ENCODE assay signal across 37 cellular contexts in genomic region chr1:248366609-248367008, GRCh38. TPM values are rescaled to one million over a fixed set of nuclear protein-coding genes. Genes with fewer than 3 reads are reported as not detected.
"Had no signal": no experiment of that assay in that cellular context is flagged by ENCODE, and none has a peak within 500 bp of the region (broad histone marks: within the 10 kb centered on the region; RNA-seq: fewer than 3 reads in every experiment).

No MANE protein-coding gene starts in this region.

- H3K4me3 ChIP-seq: ascending aorta, cardiac muscle cell had no signal

- H3K4me1 Mint-ChIP-seq: activated B cell treated with CpG ODN at 0.5 μM for 24 hours; activated CD4-positive, alpha-beta memory T cell treated with anti-CD3 and anti-CD28 coated beads, Interleukin-2, amount 10 ng/mL, durations not matched to agents 7 days and 5 days; activated CD4-positive, alpha-beta T cell treated with anti-CD3 and anti-CD28 coated beads, Interleukin-2, amount 10 ng/mL, durations not matched to agents 24 days and 14 days; activated CD8-positive, alpha-beta memory T cell treated with anti-CD3 and anti-CD28 coated beads, Interleukin-2, amount 10 ng/mL, durations not matched to agents 7 days and 5 days; activated naive CD4-positive, alpha-beta T cell treated with anti-CD3 and anti-CD28 coated beads, Interleukin-2, amount 10 ng/mL, durations not matched to agents 7 days and 5 days; activated naive CD8-positive, alpha-beta T cell treated with anti-CD3 and anti-CD28 coated beads, Interleukin-2, amount 10 ng/mL, durations not matched to agents 7 days and 5 days; activated naive CD8-positive, alpha-beta T cell treated with anti-CD3 and anti-CD28 coated beads, Interleukin-2, amount 50 U/mL, for 24 hours; brain had no signal

- H3K4me1 ChIP-seq: ascending aorta had no signal

- DNase-seq: activated B cell treated with CpG ODN at 0.5 μM for 24 hours; activated CD4-positive, alpha-beta memory T cell treated with anti-CD3 and anti-CD28 coated beads, Interleukin-2, amount 10 ng/mL, durations not matched to agents 7 days and 5 days; activated CD4-positive, alpha-beta T cell treated with anti-CD3 and anti-CD28 coated beads for 4 hours; activated CD4-positive, alpha-beta T cell treated with anti-CD3 and anti-CD28 coated beads, Interleukin-2, amount 10 ng/mL, durations not matched to agents 24 days and 14 days; activated CD4-positive, alpha-beta T cell treated with anti-CD3 and anti-CD28 coated beads, Interleukin-2, amount 50 U/mL, for 1 hour; activated CD4-positive, alpha-beta T cell treated with anti-CD3 and anti-CD28 coated beads, Interleukin-2, amount 50 U/mL, for 4 hours; activated CD4-positive, CD25-positive, alpha-beta regulatory T cell treated with anti-CD3 and anti-CD28 coated beads, Interleukin-2, amount 50 U/mL, for 72 hours; activated CD8-positive, alpha-beta memory T cell treated with anti-CD3 and anti-CD28 coated beads for 24 hours; activated CD8-positive, alpha-beta memory T cell treated with anti-CD3 and anti-CD28 coated beads, Interleukin-2, amount 10 ng/mL, durations not matched to agents 7 days and 5 days; activated CD8-positive, alpha-beta memory T cell treated with anti-CD3 and anti-CD28 coated beads, Interleukin-2, amount 50 U/mL, for 48 hours; activated CD8-positive, alpha-beta T cell treated with anti-CD3 and anti-CD28 coated beads, Interleukin-2, amount 10 ng/mL, durations not matched to agents 7 days and 5 days; activated effector memory CD4-positive, alpha-beta T cell treated with Interleukin-2 at 50 U/mL for 16 hours; activated gamma-delta T cell; activated naive CD4-positive, alpha-beta T cell treated with anti-CD3 and anti-CD28 coated beads, Interleukin-2, amount 10 ng/mL, durations not matched to agents 7 days and 5 days; activated naive CD4-positive, alpha-beta T cell treated with Interleukin-2 at 50 U/mL for 16 hours; activated naive CD8-positive, alpha-beta T cell treated with anti-CD3 and anti-CD28 coated beads, Interleukin-2, amount 10 ng/mL, durations not matched to agents 7 days and 5 days; activated naive CD8-positive, alpha-beta T cell treated with anti-CD3 and anti-CD28 coated beads, Interleukin-2, amount 50 U/mL, for 24 hours; activated T-cell treated with anti-CD3 and anti-CD28 coated beads, Interleukin-2, amount 50 U/mL, for 24 hours; activated T-cell treated with anti-CD3 and anti-CD28 coated beads, Interleukin-2, amount 50 U/mL, for 48 hours; amygdala; anterior cingulate cortex; caudate nucleus; T-helper 2 cell; T-helper 9 cell had no signal

- H3K36me3 ChIP-seq: ascending aorta, cardiac muscle cell had no signal

- H3K9me3 Mint-ChIP-seq: activated CD4-positive, alpha-beta memory T cell treated with anti-CD3 and anti-CD28 coated beads, Interleukin-2, amount 10 ng/mL, durations not matched to agents 7 days and 5 days; activated CD4-positive, alpha-beta T cell treated with anti-CD3 and anti-CD28 coated beads, Interleukin-2, amount 10 ng/mL, durations not matched to agents 24 days and 14 days; activated naive CD4-positive, alpha-beta T cell treated with anti-CD3 and anti-CD28 coated beads, Interleukin-2, amount 10 ng/mL, durations not matched to agents 7 days and 5 days; activated naive CD8-positive, alpha-beta T cell treated with anti-CD3 and anti-CD28 coated beads, Interleukin-2, amount 10 ng/mL, durations not matched to agents 7 days and 5 days; activated naive CD8-positive, alpha-beta T cell treated with anti-CD3 and anti-CD28 coated beads, Interleukin-2, amount 50 U/mL, for 24 hours; activated T-cell treated with anti-CD3 and anti-CD28 coated beads, Interleukin-2, amount 50 U/mL, for 24 hours; activated T-helper 2 cell treated with anti-CD3 and anti-CD28 coated beads, Interferon-gamma antibody, Interleukin-2, Interleukin-4, amounts not matched to agents 10 μg/mL and 5 μg/mL and 100 μg/mL, durations not matched to agents 14 hours and 24 hours and 36 hours; T-helper 1 cell treated with Interleukin-12 subunit alpha and Interleukin-12 subunit beta and Interleukin-4 antibody, amounts not matched to agents 30 μg/mL and 1 μg/mL, for 36 hours; T-helper 2 cell treated with Interferon-gamma antibody and Interleukin-4, amounts not matched to agents 5 μg/mL and 100 μg/mL, for 36 hours had no signal

- H3K27ac ChIP-seq: ascending aorta, cardiac muscle cell, VCaP had no signal

- H3K27me3 Mint-ChIP-seq: activated CD4-positive, alpha-beta memory T cell treated with anti-CD3 and anti-CD28 coated beads, Interleukin-2, amount 10 ng/mL, durations not matched to agents 7 days and 5 days; activated CD4-positive, alpha-beta T cell treated with anti-CD3 and anti-CD28 coated beads, Interleukin-2, amount 10 ng/mL, durations not matched to agents 24 days and 14 days; activated CD8-positive, alpha-beta memory T cell treated with anti-CD3 and anti-CD28 coated beads, Interleukin-2, amount 10 ng/mL, durations not matched to agents 7 days and 5 days; activated naive CD4-positive, alpha-beta T cell treated with anti-CD3 and anti-CD28 coated beads, Interleukin-2, amount 10 ng/mL, durations not matched to agents 7 days and 5 days; activated naive CD8-positive, alpha-beta T cell treated with anti-CD3 and anti-CD28 coated beads, Interleukin-2, amount 10 ng/mL, durations not matched to agents 7 days and 5 days; brain had no signal

- H3K27ac Mint-ChIP-seq: activated B cell treated with CpG ODN at 0.5 μM for 24 hours; activated CD4-positive, alpha-beta memory T cell treated with anti-CD3 and anti-CD28 coated beads, Interleukin-2, amount 10 ng/mL, durations not matched to agents 7 days and 5 days; activated CD4-positive, alpha-beta T cell treated with anti-CD3 and anti-CD28 coated beads, Interleukin-2, amount 10 ng/mL, durations not matched to agents 24 days and 14 days; activated CD8-positive, alpha-beta memory T cell treated with anti-CD3 and anti-CD28 coated beads, Interleukin-2, amount 10 ng/mL, durations not matched to agents 7 days and 5 days; activated CD8-positive, alpha-beta T cell treated with anti-CD3 and anti-CD28 coated beads, Interleukin-2, amount 10 ng/mL, durations not matched to agents 7 days and 5 days; activated naive CD4-positive, alpha-beta T cell treated with anti-CD3 and anti-CD28 coated beads, Interleukin-2, amount 10 ng/mL, durations not matched to agents 7 days and 5 days; activated naive CD4-positive, alpha-beta T cell treated with anti-CD3 and anti-CD28 coated beads, Interleukin-2, amount 50 U/mL, for 24 hours; activated naive CD8-positive, alpha-beta T cell; activated naive CD8-positive, alpha-beta T cell treated with anti-CD3 and anti-CD28 coated beads, Interleukin-2, amount 10 ng/mL, durations not matched to agents 7 days and 5 days; activated naive CD8-positive, alpha-beta T cell treated with anti-CD3 and anti-CD28 coated beads, Interleukin-2, amount 50 U/mL, for 24 hours; activated T-cell treated with anti-CD3 and anti-CD28 coated beads, Interleukin-2, amount 50 U/mL, for 24 hours; activated T-helper 2 cell treated with anti-CD3 and anti-CD28 coated beads, Interferon-gamma antibody, Interleukin-2, Interleukin-4, amounts not matched to agents 10 μg/mL and 5 μg/mL and 100 μg/mL, durations not matched to agents 14 hours and 24 hours and 36 hours; brain; T-helper 1 cell treated with Interleukin-12 subunit alpha and Interleukin-12 subunit beta and Interleukin-4 antibody, amounts not matched to agents 30 μg/mL and 1 μg/mL, for 36 hours; T-helper 2 cell treated with Interferon-gamma antibody and Interleukin-4, amounts not matched to agents 5 μg/mL and 100 μg/mL, for 36 hours had no signal

- H3K4me3 Mint-ChIP-seq: activated B cell treated with CpG ODN at 0.5 μM for 24 hours; activated CD4-positive, alpha-beta memory T cell treated with anti-CD3 and anti-CD28 coated beads, Interleukin-2, amount 10 ng/mL, durations not matched to agents 7 days and 5 days; activated CD4-positive, alpha-beta T cell treated with anti-CD3 and anti-CD28 coated beads, Interleukin-2, amount 10 ng/mL, durations not matched to agents 24 days and 14 days; activated CD8-positive, alpha-beta memory T cell treated with anti-CD3 and anti-CD28 coated beads, Interleukin-2, amount 10 ng/mL, durations not matched to agents 7 days and 5 days; activated CD8-positive, alpha-beta T cell treated with anti-CD3 and anti-CD28 coated beads, Interleukin-2, amount 10 ng/mL, durations not matched to agents 7 days and 5 days; activated naive CD4-positive, alpha-beta T cell treated with anti-CD3 and anti-CD28 coated beads, Interleukin-2, amount 10 ng/mL, durations not matched to agents 7 days and 5 days; activated naive CD4-positive, alpha-beta T cell treated with anti-CD3 and anti-CD28 coated beads, Interleukin-2, amount 50 U/mL, for 24 hours; activated naive CD8-positive, alpha-beta T cell; activated naive CD8-positive, alpha-beta T cell treated with anti-CD3 and anti-CD28 coated beads, Interleukin-2, amount 10 ng/mL, durations not matched to agents 7 days and 5 days; activated naive CD8-positive, alpha-beta T cell treated with anti-CD3 and anti-CD28 coated beads, Interleukin-2, amount 50 U/mL, for 24 hours; activated T-cell treated with anti-CD3 and anti-CD28 coated beads, Interleukin-2, amount 50 U/mL, for 24 hours; brain; T-helper 1 cell treated with Interleukin-12 subunit alpha and Interleukin-12 subunit beta and Interleukin-4 antibody, amounts not matched to agents 30 μg/mL and 1 μg/mL, for 36 hours; T-helper 2 cell treated with Interferon-gamma antibody and Interleukin-4, amounts not matched to agents 5 μg/mL and 100 μg/mL, for 36 hours had no signal

- H3K36me3 Mint-ChIP-seq: activated CD8-positive, alpha-beta memory T cell treated with anti-CD3 and anti-CD28 coated beads, Interleukin-2, amount 10 ng/mL, durations not matched to agents 7 days and 5 days; activated naive CD4-positive, alpha-beta T cell treated with anti-CD3 and anti-CD28 coated beads, Interleukin-2, amount 10 ng/mL, durations not matched to agents 7 days and 5 days; activated naive CD4-positive, alpha-beta T cell treated with anti-CD3 and anti-CD28 coated beads, Interleukin-2, amount 50 U/mL, for 24 hours; activated naive CD8-positive, alpha-beta T cell; activated naive CD8-positive, alpha-beta T cell treated with anti-CD3 and anti-CD28 coated beads, Interleukin-2, amount 10 ng/mL, durations not matched to agents 7 days and 5 days; brain had no signal

- H3K27me3 ChIP-seq: ascending aorta, cardiac muscle cell had no signal

- ATAC-seq: activated CD8-positive, alpha-beta memory T cell treated with anti-CD3 and anti-CD28 coated beads, Interleukin-2, amount 10 ng/mL, durations not matched to agents 7 days and 5 days; activated CD8-positive, alpha-beta T cell treated with anti-CD3 and anti-CD28 coated beads, Interleukin-2, amount 10 ng/mL, durations not matched to agents 7 days and 5 days; activated naive CD8-positive, alpha-beta T cell treated with anti-CD3 and anti-CD28 coated beads, Interleukin-2, amount 50 U/mL, for 24 hours had no signal

- FAIRE-seq: bronchial epithelial cell, colon had no signal

RNA-seq across cellular contexts. Expression of gene OR2T4, which starts 5.1 kb away (rescaled TPM):
- total RNA-seq: activated B cell treated with CpG ODN at 0.5 μM for 24 hours; activated CD4-positive, alpha-beta memory T cell treated with anti-CD3 and anti-CD28 coated beads, Interleukin-2, amount 10 ng/mL, durations not matched to agents 7 days and 5 days; activated CD4-positive, alpha-beta T cell treated with anti-CD3 and anti-CD28 coated beads, Interleukin-2, amount 10 ng/mL, durations not matched to agents 24 days and 14 days; activated CD8-positive, alpha-beta memory T cell treated with anti-CD3 and anti-CD28 coated beads, Interleukin-2, amount 10 ng/mL, durations not matched to agents 7 days and 5 days; activated CD8-positive, alpha-beta T cell treated with anti-CD3 and anti-CD28 coated beads, Interleukin-2, amount 10 ng/mL, durations not matched to agents 7 days and 5 days; activated naive CD8-positive, alpha-beta T cell treated with anti-CD3 and anti-CD28 coated beads, Interleukin-2, amount 10 ng/mL, durations not matched to agents 7 days and 5 days; activated T-helper 2 cell treated with anti-CD3 and anti-CD28 coated beads, Interferon-gamma antibody, Interleukin-2, Interleukin-4, amounts not matched to agents 10 μg/mL and 5 μg/mL and 100 μg/mL, durations not matched to agents 14 hours and 24 hours and 36 hours; ascending aorta; bronchial epithelial cell; cardiac muscle cell; cerebellum had no signal
- polyA plus RNA-seq: adipose tissue, cardiac muscle cell had no signal

RNA-seq across cellular contexts. Expression of gene OR2T6, which starts 8.9 kb away (rescaled TPM):
- total RNA-seq: activated B cell treated with CpG ODN at 0.5 μM for 24 hours; activated CD4-positive, alpha-beta memory T cell treated with anti-CD3 and anti-CD28 coated beads, Interleukin-2, amount 10 ng/mL, durations not matched to agents 7 days and 5 days; activated CD4-positive, alpha-beta T cell treated with anti-CD3 and anti-CD28 coated beads, Interleukin-2, amount 10 ng/mL, durations not matched to agents 24 days and 14 days; activated CD8-positive, alpha-beta memory T cell treated with anti-CD3 and anti-CD28 coated beads, Interleukin-2, amount 10 ng/mL, durations not matched to agents 7 days and 5 days; activated CD8-positive, alpha-beta T cell treated with anti-CD3 and anti-CD28 coated beads, Interleukin-2, amount 10 ng/mL, durations not matched to agents 7 days and 5 days; activated naive CD8-positive, alpha-beta T cell treated with anti-CD3 and anti-CD28 coated beads, Interleukin-2, amount 10 ng/mL, durations not matched to agents 7 days and 5 days; activated T-helper 2 cell treated with anti-CD3 and anti-CD28 coated beads, Interferon-gamma antibody, Interleukin-2, Interleukin-4, amounts not matched to agents 10 μg/mL and 5 μg/mL and 100 μg/mL, durations not matched to agents 14 hours and 24 hours and 36 hours; ascending aorta; bronchial epithelial cell; cardiac muscle cell had no signal
- polyA plus RNA-seq: adipose tissue, cardiac muscle cell had no signal

RNA-seq across cellular contexts. Expression of gene OR14C36, which starts 18.0 kb away (rescaled TPM):
- total RNA-seq: activated B cell treated with CpG ODN at 0.5 μM for 24 hours; activated CD4-positive, alpha-beta memory T cell treated with anti-CD3 and anti-CD28 coated beads, Interleukin-2, amount 10 ng/mL, durations not matched to agents 7 days and 5 days; activated CD4-positive, alpha-beta T cell treated with anti-CD3 and anti-CD28 coated beads, Interleukin-2, amount 10 ng/mL, durations not matched to agents 24 days and 14 days; activated CD8-positive, alpha-beta memory T cell treated with anti-CD3 and anti-CD28 coated beads, Interleukin-2, amount 10 ng/mL, durations not matched to agents 7 days and 5 days; activated CD8-positive, alpha-beta T cell treated with anti-CD3 and anti-CD28 coated beads, Interleukin-2, amount 10 ng/mL, durations not matched to agents 7 days and 5 days; activated naive CD8-positive, alpha-beta T cell treated with anti-CD3 and anti-CD28 coated beads, Interleukin-2, amount 10 ng/mL, durations not matched to agents 7 days and 5 days; activated T-helper 2 cell treated with anti-CD3 and anti-CD28 coated beads, Interferon-gamma antibody, Interleukin-2, Interleukin-4, amounts not matched to agents 10 μg/mL and 5 μg/mL and 100 μg/mL, durations not matched to agents 14 hours and 24 hours and 36 hours; ascending aorta; bronchial epithelial cell; cardiac muscle cell; cerebellum had no signal
- polyA plus RNA-seq: adipose tissue, cardiac muscle cell had no signal

RNA-seq across cellular contexts. Expression of gene OR2T1, which starts 36.2 kb away (rescaled TPM):
- total RNA-seq: activated B cell treated with CpG ODN at 0.5 μM for 24 hours; activated CD4-positive, alpha-beta memory T cell treated with anti-CD3 and anti-CD28 coated beads, Interleukin-2, amount 10 ng/mL, durations not matched to agents 7 days and 5 days; activated CD4-positive, alpha-beta T cell treated with anti-CD3 and anti-CD28 coated beads, Interleukin-2, amount 10 ng/mL, durations not matched to agents 24 days and 14 days; activated CD8-positive, alpha-beta memory T cell treated with anti-CD3 and anti-CD28 coated beads, Interleukin-2, amount 10 ng/mL, durations not matched to agents 7 days and 5 days; activated CD8-positive, alpha-beta T cell treated with anti-CD3 and anti-CD28 coated beads, Interleukin-2, amount 10 ng/mL, durations not matched to agents 7 days and 5 days; activated naive CD8-positive, alpha-beta T cell treated with anti-CD3 and anti-CD28 coated beads, Interleukin-2, amount 10 ng/mL, durations not matched to agents 7 days and 5 days; activated T-helper 2 cell treated with anti-CD3 and anti-CD28 coated beads, Interferon-gamma antibody, Interleukin-2, Interleukin-4, amounts not matched to agents 10 μg/mL and 5 μg/mL and 100 μg/mL, durations not matched to agents 14 hours and 24 hours and 36 hours; ascending aorta; bronchial epithelial cell; cardiac muscle cell; cerebellum had no signal
- polyA plus RNA-seq: adipose tissue, cardiac muscle cell had no signal

RNA-seq across cellular contexts. Expression of gene OR2M7, which starts 42.2 kb away (rescaled TPM):
- total RNA-seq: activated B cell treated with CpG ODN at 0.5 μM for 24 hours; activated CD4-positive, alpha-beta memory T cell treated with anti-CD3 and anti-CD28 coated beads, Interleukin-2, amount 10 ng/mL, durations not matched to agents 7 days and 5 days; activated CD4-positive, alpha-beta T cell treated with anti-CD3 and anti-CD28 coated beads, Interleukin-2, amount 10 ng/mL, durations not matched to agents 24 days and 14 days; activated CD8-positive, alpha-beta memory T cell treated with anti-CD3 and anti-CD28 coated beads, Interleukin-2, amount 10 ng/mL, durations not matched to agents 7 days and 5 days; activated CD8-positive, alpha-beta T cell treated with anti-CD3 and anti-CD28 coated beads, Interleukin-2, amount 10 ng/mL, durations not matched to agents 7 days and 5 days; activated naive CD8-positive, alpha-beta T cell treated with anti-CD3 and anti-CD28 coated beads, Interleukin-2, amount 10 ng/mL, durations not matched to agents 7 days and 5 days; activated T-helper 2 cell treated with anti-CD3 and anti-CD28 coated beads, Interferon-gamma antibody, Interleukin-2, Interleukin-4, amounts not matched to agents 10 μg/mL and 5 μg/mL and 100 μg/mL, durations not matched to agents 14 hours and 24 hours and 36 hours; ascending aorta; bronchial epithelial cell; cardiac muscle cell; cerebellum had no signal
- polyA plus RNA-seq: adipose tissue, cardiac muscle cell had no signal
